Comparison of ENCODE assay signal across 1 cellular context in genomic region chr2:54723300-54724149, GRCh38.
TF ChIP-seq lines count a peak whose summit lies in the region.

Gene EML6 (plus strand): TSS chr2:54723662. CDS start chr2:54725062, 1,400 bp downstream.

TF ChIP-seq in HepG2, 621 proteins besides CTCF, POLR2A, EP300 and RAD21 (continued from another document and continues in another):
- TF ChIP-seq ZBTB4 (CRISPR knock-in tag; IDR thresholded peaks at IDR 0.05; ENCODE audit: borderline replicate concordance): no peak
- no peak for TF ChIP-seq NFE2L2 (IDR thresholded peaks at IDR 0.05; ENCODE audit: low read length)
- TF ChIP-seq HMGXB3 (CRISPR knock-in tag; IDR thresholded peaks at IDR 0.05; ENCODE audit: borderline replicate concordance): peak; percentile 57; the same call in 1 of the 2 replicates
- no peak for TF ChIP-seq JDP2 (CRISPR knock-in tag; IDR thresholded peaks at IDR 0.05; ENCODE audit: borderline replicate concordance)
- TF ChIP-seq ZFP82 (CRISPR knock-in tag; IDR thresholded peaks at IDR 0.05; ENCODE audit: borderline replicate concordance): no peak
- TF ChIP-seq, protein P1, sequence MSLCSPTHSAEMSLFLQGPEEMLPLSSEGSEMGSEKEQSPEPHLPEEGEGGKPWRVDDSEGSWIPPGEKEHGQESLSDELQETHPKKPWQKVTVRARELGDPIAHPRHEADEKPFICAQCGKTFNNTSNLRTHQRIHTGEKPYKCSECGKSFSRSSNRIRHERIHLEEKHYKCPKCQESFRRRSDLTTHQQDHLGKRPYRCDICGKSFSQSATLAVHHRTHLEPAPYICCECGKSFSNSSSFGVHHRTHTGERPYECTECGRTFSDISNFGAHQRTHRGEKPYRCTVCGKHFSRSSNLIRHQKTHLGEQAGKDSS (CRISPR knock-in tag; IDR thresholded peaks at IDR 0.05; ENCODE audit: borderline replicate concordance, low read depth): peak; percentile 58; the same call in 1 of the 2 replicates
- TF ChIP-seq ELF3 (CRISPR knock-in tag; IDR thresholded peaks at IDR 0.05): peak; percentile 54
- TF ChIP-seq REL (CRISPR knock-in tag; conservative IDR thresholded peaks at IDR 0.05): no peak
- peak; percentile 59; the same call in 1 of the 2 replicates for TF ChIP-seq HDAC2 (CRISPR knock-in tag; IDR thresholded peaks at IDR 0.05)
- TF ChIP-seq ZNF580 (CRISPR knock-in tag; IDR thresholded peaks at IDR 0.05; ENCODE audit: borderline replicate concordance, low read depth): peak; percentile 64; the same call in 1 of the 2 replicates
- peak; percentile 85; the same call in 1 of the 2 replicates for TF ChIP-seq DNMT1 (CRISPR knock-in tag; IDR thresholded peaks at IDR 0.05)
- TF ChIP-seq ZNF18 (CRISPR knock-in tag; IDR thresholded peaks at IDR 0.05; ENCODE audit: insufficient replicate concordance): peak; percentile 69
- TF ChIP-seq, protein P2, sequence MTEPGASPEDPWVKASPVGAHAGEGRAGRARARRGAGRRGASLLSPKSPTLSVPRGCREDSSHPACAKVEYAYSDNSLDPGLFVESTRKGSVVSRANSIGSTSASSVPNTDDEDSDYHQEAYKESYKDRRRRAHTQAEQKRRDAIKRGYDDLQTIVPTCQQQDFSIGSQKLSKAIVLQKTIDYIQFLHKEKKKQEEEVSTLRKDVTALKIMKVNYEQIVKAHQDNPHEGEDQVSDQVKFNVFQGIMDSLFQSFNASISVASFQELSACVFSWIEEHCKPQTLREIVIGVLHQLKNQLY (CRISPR knock-in tag; IDR thresholded peaks at IDR 0.05): peak; percentile 56
- peak; percentile 76 for TF ChIP-seq GMEB2 (CRISPR knock-in tag; IDR thresholded peaks at IDR 0.05; ENCODE audit: low read depth)
- TF ChIP-seq, protein P3, sequence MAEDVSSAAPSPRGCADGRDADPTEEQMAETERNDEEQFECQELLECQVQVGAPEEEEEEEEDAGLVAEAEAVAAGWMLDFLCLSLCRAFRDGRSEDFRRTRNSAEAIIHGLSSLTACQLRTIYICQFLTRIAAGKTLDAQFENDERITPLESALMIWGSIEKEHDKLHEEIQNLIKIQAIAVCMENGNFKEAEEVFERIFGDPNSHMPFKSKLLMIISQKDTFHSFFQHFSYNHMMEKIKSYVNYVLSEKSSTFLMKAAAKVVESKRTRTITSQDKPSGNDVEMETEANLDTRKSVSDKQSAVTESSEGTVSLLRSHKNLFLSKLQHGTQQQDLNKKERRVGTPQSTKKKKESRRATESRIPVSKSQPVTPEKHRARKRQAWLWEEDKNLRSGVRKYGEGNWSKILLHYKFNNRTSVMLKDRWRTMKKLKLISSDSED (CRISPR knock-in tag; IDR thresholded peaks at IDR 0.05): no peak
- TF ChIP-seq ZNF747 (CRISPR knock-in tag; IDR thresholded peaks at IDR 0.05; ENCODE audit: borderline replicate concordance): peak; percentile 69; the same call in 1 of the 2 replicates
- no peak for TF ChIP-seq ZNF703 (CRISPR knock-in tag; IDR thresholded peaks at IDR 0.05; ENCODE audit: borderline replicate concordance)
- TF ChIP-seq ZNF724P (CRISPR knock-in tag; IDR thresholded peaks at IDR 0.05; ENCODE audit: borderline replicate concordance): peak; percentile 74
- TF ChIP-seq ZNF382 (CRISPR knock-in tag; IDR thresholded peaks at IDR 0.05; ENCODE audit: borderline replicate concordance): no peak
- TF ChIP-seq CEBPZ (IDR thresholded peaks at IDR 0.05; ENCODE audit: low read length): no peak
- peak; percentile 76 for TF ChIP-seq ISL2 (CRISPR knock-in tag; IDR thresholded peaks at IDR 0.05)
- TF ChIP-seq ZNF761 (CRISPR knock-in tag; conservative IDR thresholded peaks at IDR 0.05): no peak; the same call in 1 of the 2 replicates
- TF ChIP-seq SALL2 (CRISPR knock-in tag; IDR thresholded peaks at IDR 0.05): no peak; the same call in none of the 2 replicates
- no peak for TF ChIP-seq PBX3 (CRISPR knock-in tag; IDR thresholded peaks at IDR 0.05; ENCODE audit: borderline replicate concordance)
- TF ChIP-seq MLXIP (CRISPR knock-in tag; IDR thresholded peaks at IDR 0.05; ENCODE audit: borderline replicate concordance): no peak
- TF ChIP-seq SMARCC2 (IDR thresholded peaks at IDR 0.05): no peak
- no peak for TF ChIP-seq ZUFSP (CRISPR knock-in tag; IDR thresholded peaks at IDR 0.05; ENCODE audit: borderline replicate concordance)
